Comparison of ENCODE assay signal across 15 cellular contexts in genomic region chr4:1325176-1325480, GRCh38.
"Had no signal": no experiment of that assay in that cellular context is flagged by ENCODE, and none has a peak within 500 bp of the region (broad histone marks: within the 10 kb centered on the region; RNA-seq: fewer than 3 reads in every experiment).

No MANE protein-coding gene starts in this region.

- H3K27me3 ChIP-seq: adrenal gland, esophagus squamous epithelium, foreskin keratinocyte, neutrophil had no signal

- H3K9me3 ChIP-seq: adrenal gland, esophagus squamous epithelium, mucosa of descending colon, neutrophil had no signal

- H3K4me1 ChIP-seq: adrenal gland had no signal

- ATAC-seq: activated CD4-positive, alpha-beta T cell treated with anti-CD3 and anti-CD28 coated beads for 36 hours; activated T-cell treated with anti-CD3 and anti-CD28 coated beads, Interleukin-2, amount 50 U/mL, for 4 hours; mucosa of descending colon; naive thymus-derived CD4-positive, alpha-beta T cell; T-helper 17 cell had no signal

- DNase-seq: activated CD4-positive, alpha-beta memory T cell treated with anti-CD3 and anti-CD28 coated beads, Interleukin-2, amount 10 ng/mL, durations not matched to agents 7 days and 5 days; activated CD4-positive, alpha-beta T cell treated with anti-CD3 and anti-CD28 coated beads for 36 hours; activated T-cell treated with anti-CD3 and anti-CD28 coated beads, Interleukin-2, amount 50 U/mL, for 4 hours; adrenal gland; caudate nucleus; esophagus squamous epithelium; glutamatergic neuron; hypothalamus; naive thymus-derived CD4-positive, alpha-beta T cell; retina; T-helper 17 cell had no signal

- H3K27ac ChIP-seq: adrenal gland, esophagus squamous epithelium, foreskin keratinocyte had no signal

- H3K4me3 ChIP-seq: adrenal gland, coronary artery, esophagus squamous epithelium, mucosa of descending colon had no signal
